ENCODE assay signal across 11 cellular contexts in genomic region chr3:44988073-44988472, GRCh38. TPM values are rescaled to one million over a fixed set of nuclear protein-coding genes. Genes with fewer than 3 reads are reported as not detected.
DNase-seq lines count a peak whose midpoint lies in the region; ATAC-seq and TF ChIP-seq lines count a peak whose summit lies in the region.
"Had no signal": no experiment of that assay in that cellular context is flagged by ENCODE, and none has a peak within 500 bp of the region (broad histone marks: within the 10 kb centered on the region; RNA-seq: fewer than 3 reads in every experiment).

No MANE protein-coding gene starts in this region.

- no peak for DNase-seq in AG04450 (ENCODE audit: low read depth, low spot score)
- peak; percentile 37 for DNase-seq in SKM-1 treated with dmso at 0.1 percent for 144 hours (lab: John Stamatoyannopoulos, UW; ENCODE audit: unreplicated experiment)
- DNase-seq in glutamatergic neuron: no peak
- DNase-seq in GM10248 (ENCODE audit: extremely low spot score): no peak
- no peak for DNase-seq in stimulated activated CD4-positive, alpha-beta T cell treated with anti-CD3 and anti-CD28 coated beads, Interleukin-2, amount 100 ng/mL, for 48 hours
- DNase-seq in nucleus accumbens (lab: John Stamatoyannopoulos, UW): no peak
- DNase-seq: amniotic stem cell; MG63; stimulated activated CD4-positive, alpha-beta T cell treated with anti-CD3 and anti-CD28 coated beads, Interleukin-15, amount 100 ng/mL, for 24 hours had no signal

- peaks cover 6% of the 10 kb centered on the region for H3K36me3 Mint-ChIP-seq in glutamatergic neuron (ENCODE audit: unreplicated experiment)

- peaks cover 3% of the 10 kb centered on the region for H3K4me1 Mint-ChIP-seq in glutamatergic neuron (ENCODE audit: low read depth, unreplicated experiment)

- H3K9me3 ChIP-seq in AG04450 (ENCODE audit: control insufficient read depth, insufficient read depth, low read length): no peaks in the 10 kb centered on the region; the same call in 1 of the 2 replicates
- H3K9me3 ChIP-seq: MG63 had no signal

- no peak for ATAC-seq in HG03039 (IDR thresholded peaks at IDR 0.05; ENCODE audit: unreplicated experiment)

- CTCF ChIA-PET in AG04450 (lab: Charles Lee) (interaction anchor here (0.8 to 8.3 kb wide), 3 partner anchors 12 to 48 kb away, joined by 3 to 47 read pairs (median 3); partner anchors contain the start of genes EXOSC7 and ZDHHC3), GM10248 (lab: Yijun Ruan, JAX) (interaction anchor here (1.1 to 3.3 kb wide), 7 partner anchors 8 to 67 kb away, joined by 3 to 16 read pairs (median 8); partner anchors contain the start of genes EXOSC7 and ZDHHC3)

- peaks cover 1% of the 10 kb centered on the region for H3K9me3 Mint-ChIP-seq in glutamatergic neuron (ENCODE audit: unreplicated experiment)

- no peaks in the 10 kb centered on the region for H3K27me3 ChIP-seq in AG04450 (ENCODE audit: control insufficient read depth, insufficient read depth, low read length)
- H3K27me3 ChIP-seq: MG63 had no signal

- H3K27ac Mint-ChIP-seq in glutamatergic neuron (ENCODE audit: unreplicated experiment): no peak overlapping the region

- no peak overlapping the region for H3K27ac ChIP-seq in AG04450 (ENCODE audit: low read depth, low read length)

- no peak overlapping the region for H3K4me3 Mint-ChIP-seq in glutamatergic neuron (ENCODE audit: unreplicated experiment)

- TF ChIP-seq CTCF in AG04450 (IDR thresholded peaks at IDR 0.05; ENCODE audit: low read depth, low read length): peak; percentile 55
- TF ChIP-seq CTCF in GM12875 (IDR thresholded peaks at IDR 0.05; ENCODE audit: borderline replicate concordance, insufficient read depth, low read depth, low read length): peak; percentile 41; the same call in 1 of the 2 replicates
- peak; percentile 60 for TF ChIP-seq CTCF in glutamatergic neuron (IDR thresholded peaks at IDR 0.05; ENCODE audit: partially characterized antibody, unreplicated experiment)
- no peak for TF ChIP-seq CTCF in GM10248 (IDR thresholded peaks at IDR 0.05; ENCODE audit: control extremely low read depth, extremely low read depth, low read depth, missing control alignments)

- H3K27me3 Mint-ChIP-seq in glutamatergic neuron (ENCODE audit: unreplicated experiment): no peaks in the 10 kb centered on the region

- POLR2A ChIA-PET in AG04450 (lab: Yijun Ruan, JAX) (no interaction called here), GM10248 (lab: Yijun Ruan, JAX) (no interaction called here)

- H3K4me3 ChIP-seq in AG04450 (ENCODE audit: low read depth, low read length) (no peak overlapping the region), GM12875 (ENCODE audit: low read depth, low read length) (no peak overlapping the region)
- H3K4me3 ChIP-seq: MG63 had no signal

RNA-seq across cellular contexts. Expression of gene EXOSC7, which starts 12.0 kb away (rescaled TPM):
- polyA plus RNA-seq in AG04450 (2011; rRNA removed): 62.5 and 70.6 TPM in 2 replicates
- 37.5 and 41.9 TPM in 2 replicates for polyA minus RNA-seq in AG04450 (2011; rRNA and poly(A)+ RNA removed)
- 30.9 TPM for total RNA-seq in glutamatergic neuron (ENCODE audit: unreplicated experiment)

RNA-seq across cellular contexts. Expression of gene ZDHHC3, which starts 12.1 kb away (rescaled TPM):
- polyA plus RNA-seq in AG04450 (2011; rRNA removed): 92.7 and 124 TPM in 2 replicates
- polyA minus RNA-seq in AG04450 (2011; rRNA and poly(A)+ RNA removed): 168 and 253 TPM in 2 replicates
- total RNA-seq in glutamatergic neuron (ENCODE audit: unreplicated experiment): 52.4 TPM

RNA-seq across cellular contexts. Expression of gene CLEC3B, which starts 38.0 kb away (rescaled TPM):
- 4.3 and 4.8 TPM in 2 replicates for polyA plus RNA-seq in AG04450 (2011; rRNA removed)
- polyA minus RNA-seq in AG04450 (2011; rRNA and poly(A)+ RNA removed): 0.60 and 0.91 TPM in 2 replicates
- not detected for total RNA-seq in glutamatergic neuron (ENCODE audit: unreplicated experiment)
